ENCODE assay signal across 8 cellular contexts in the genomic region with DNA sequence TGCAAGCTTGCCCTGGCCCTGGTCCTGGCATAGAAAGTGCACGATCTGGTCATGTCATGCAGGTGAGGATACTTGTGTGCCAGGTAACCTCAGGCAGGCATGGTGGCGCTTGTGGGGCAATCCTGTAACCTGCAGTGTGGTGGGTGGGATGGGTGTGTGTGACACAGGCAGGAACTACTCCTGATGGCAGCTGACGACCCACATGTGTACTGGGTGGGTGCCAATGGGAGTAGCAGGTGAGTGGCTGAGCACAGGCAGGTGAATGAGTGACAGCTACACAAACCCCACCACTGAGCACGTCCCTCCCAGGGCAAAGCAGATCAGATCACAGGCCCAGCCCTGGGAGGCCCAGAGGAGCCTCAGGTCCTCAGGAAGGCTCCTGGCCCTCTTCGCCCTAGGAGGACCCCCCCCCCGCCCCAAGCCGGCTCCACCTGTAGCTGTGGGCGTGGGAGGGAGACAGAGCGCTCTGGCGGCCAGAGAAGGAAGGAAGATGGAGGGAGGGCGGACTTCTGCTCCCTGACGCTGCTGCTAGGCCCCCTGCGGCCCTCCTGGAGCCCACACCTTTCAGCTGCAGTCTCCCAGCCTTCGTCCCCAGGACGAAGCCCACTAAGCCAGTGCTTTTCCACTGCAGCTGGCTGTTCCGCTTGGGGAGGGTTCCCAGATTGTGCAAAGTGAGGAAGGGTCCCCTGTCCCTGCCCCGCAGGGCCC. TPM values are rescaled to one million over a fixed set of nuclear protein-coding genes. Genes with fewer than 3 reads are reported as not detected.
DNase-seq lines count a peak whose midpoint lies in the region; ATAC-seq and TF ChIP-seq lines count a peak whose summit lies in the region.

No MANE protein-coding gene starts in this region.

- H3K27ac Mint-ChIP-seq in activated CD8-positive, alpha-beta T cell treated with anti-CD3 and anti-CD28 coated beads for 36 hours, result peak overlapping the region; percentile 67
- H3K27ac Mint-ChIP-seq in immature natural killer cell, result peak overlapping the region in 1 of 6 donors; percentile 39

- ATAC-seq in activated CD8-positive, alpha-beta T cell treated with anti-CD3 and anti-CD28 coated beads for 36 hours, result no peak
- no peak for ATAC-seq in GM18870 (IDR thresholded peaks at IDR 0.05; ENCODE audit: unreplicated experiment)

- H3K27ac ChIP-seq in stomach smooth muscle (ENCODE audit: low read length), result peak overlapping the region; percentile 11

- peak overlapping the region; percentile 77 to 93 for H3K9ac ChIP-seq in stomach smooth muscle (ENCODE audit: low read length in 2 of 2)

- peaks cover 0 to 4% of the 10 kb centered on the region in 2 donors for H3K9me3 ChIP-seq in stomach smooth muscle (ENCODE audit: control insufficient read depth in 2 of 2, low read length in 2 of 2)

- intact Hi-C loops in activated CD8-positive, alpha-beta T cell treated with anti-CD3 and anti-CD28 coated beads for 36 hours (cut with micrococcal nuclease), result no loop called here

- POLR2A ChIA-PET in activated CD8-positive, alpha-beta T cell treated with anti-CD3 and anti-CD28 coated beads for 36 hours (lab: Charles Lee), result interaction anchor here (2.9 kb wide), 1 partner anchor 55 kb away, joined by 11 read pairs; the partner anchor contains the start of gene ZNF302

- peaks cover 5% of the 10 kb centered on the region for H3K9me3 Mint-ChIP-seq in activated CD8-positive, alpha-beta T cell treated with anti-CD3 and anti-CD28 coated beads for 36 hours
- H3K9me3 Mint-ChIP-seq in immature natural killer cell, result no peaks in the 10 kb centered on the region

- CTCF ChIA-PET in activated CD8-positive, alpha-beta T cell treated with anti-CD3 and anti-CD28 coated beads for 36 hours (lab: Charles Lee), result interaction anchor here (1.2 kb wide), 1 partner anchor 20 kb away, joined by 3 read pairs; no protein-coding TSS in a partner anchor

- no peak for TF ChIP-seq CTCF in activated CD8-positive, alpha-beta T cell treated with anti-CD3 and anti-CD28 coated beads for 36 hours (IDR thresholded peaks at IDR 0.05)

- H3K4me1 Mint-ChIP-seq in activated CD8-positive, alpha-beta T cell treated with anti-CD3 and anti-CD28 coated beads for 36 hours (ENCODE audit: low read depth), result peaks cover 26% of the 10 kb centered on the region
- H3K4me1 Mint-ChIP-seq in immature natural killer cell, result peaks cover 26 to 30% of the 10 kb centered on the region in 2 donors

- peaks cover 3% of the 10 kb centered on the region for H3K27me3 Mint-ChIP-seq in activated CD8-positive, alpha-beta T cell treated with anti-CD3 and anti-CD28 coated beads for 36 hours
- peaks cover 5 to 6% (median 5%) of the 10 kb centered on the region in 3 donors for H3K27me3 Mint-ChIP-seq in immature natural killer cell (ENCODE audit: low read depth in 3 of 3)

- H3K36me3 Mint-ChIP-seq in activated CD8-positive, alpha-beta T cell treated with anti-CD3 and anti-CD28 coated beads for 36 hours (ENCODE audit: low read depth), result peaks cover 23% of the 10 kb centered on the region
- peaks cover 6 to 14% (median 13%) of the 10 kb centered on the region in 3 donors for H3K36me3 Mint-ChIP-seq in immature natural killer cell

- H3K36me3 ChIP-seq in stomach smooth muscle (ENCODE audit: control insufficient read depth in 2 of 2, insufficient read depth in 2 of 2, low read length in 2 of 2), result peaks cover 12 to 18% of the 10 kb centered on the region in 2 donors

- no peaks in the 10 kb centered on the region for H3K27me3 ChIP-seq in stomach smooth muscle (ENCODE audit: control insufficient read depth in 1 of 2, insufficient read depth in 2 of 2, low read length in 2 of 2)

- H3K4me3 ChIP-seq in stomach smooth muscle (ENCODE audit: low read length in 2 of 2), result peak overlapping the region; percentile 93 to 94

- H3K4me3 Mint-ChIP-seq in activated CD8-positive, alpha-beta T cell treated with anti-CD3 and anti-CD28 coated beads for 36 hours, result peak overlapping the region; percentile 80
- H3K4me3 Mint-ChIP-seq in immature natural killer cell, result peak overlapping the region in 4 of 5 donors; percentile 38 to 62 (median 48)

- peak; percentile 10 for DNase-seq in NCI-H82 (lab: John Stamatoyannopoulos, UW)
- no peak for DNase-seq in NCI-H82 treated with DMSO at 0.1 percent for 48 hours (lab: John Stamatoyannopoulos, UW; ENCODE audit: unreplicated experiment)
- DNase-seq in activated CD8-positive, alpha-beta T cell treated with anti-CD3 and anti-CD28 coated beads for 36 hours, result peak; percentile 10
- no peak for DNase-seq in immature natural killer cell
- no peak for DNase-seq in NCI-H2196 (lab: John Stamatoyannopoulos, UW; ENCODE audit: unreplicated experiment)
- no peak for DNase-seq in AML-193 (lab: John Stamatoyannopoulos, UW)

- peaks cover 25% of the 10 kb centered on the region for H3K4me1 ChIP-seq in stomach smooth muscle (ENCODE audit: control insufficient read depth, insufficient read depth, low read length)

RNA-seq across cellular contexts. Expression of gene ZNF181, which starts 1.3 kb away (rescaled TPM):
- 1 to 10 TPM; 2.8 to 5.1 TPM for total RNA-seq in activated CD8-positive, alpha-beta T cell treated with anti-CD3 and anti-CD28 coated beads for 36 hours
- polyA plus RNA-seq in immature natural killer cell, result 10 to 100 TPM in 2 of 3 donors, 1 to 10 TPM in 1; 10.0 to 16.0 (median 10.1) TPM

RNA-seq across cellular contexts. Expression of gene ZNF599, which starts 40.3 kb away (rescaled TPM):
- total RNA-seq in activated CD8-positive, alpha-beta T cell treated with anti-CD3 and anti-CD28 coated beads for 36 hours, result 1 to 10 TPM; 3.5 to 5.0 TPM
- 1 to 10 TPM; 4.0 to 8.9 (median 8.8) TPM for polyA plus RNA-seq in immature natural killer cell

RNA-seq across cellular contexts. Expression of gene ZNF302, which starts 55.2 kb away (rescaled TPM):
- total RNA-seq in activated CD8-positive, alpha-beta T cell treated with anti-CD3 and anti-CD28 coated beads for 36 hours, result 10 to 100 TPM; 14.9 to 15.9 TPM
- polyA plus RNA-seq in immature natural killer cell, result 10 to 100 TPM in 2 of 3 donors, 1 to 10 TPM in 1; 8.8 to 14.5 (median 11.2) TPM

RNA-seq across cellular contexts. Expression of gene SCGB2B2, which starts 55.7 kb away (rescaled TPM):
- total RNA-seq in activated CD8-positive, alpha-beta T cell treated with anti-CD3 and anti-CD28 coated beads for 36 hours, result under 1 TPM; 0.25 to 0.47 TPM
- polyA plus RNA-seq in immature natural killer cell, result under 1 TPM in 1 of 3 donors, not detected in 2; 0.09 TPM

Comparison
In these comparisons a context has a peak if more than half of its experiments do, and no peak if none do; other contexts are left out.
1. DNase-seq: peak in NCI-H82 (single experiment) and activated CD8-positive, alpha-beta T cell treated with anti-CD3 and anti-CD28 coated beads for 36 hours (single experiment); none in NCI-H82 treated with DMSO at 0.1 percent for 48 hours (single experiment), immature natural killer cell (0 of 3), NCI-H2196 (single experiment) and AML-193 (0 of 2).